16 cellular contexts compared by ENCODE assay signal in genomic region chr5:128405159-128405558, GRCh38.
DNase-seq lines count a peak whose midpoint lies in the region; FAIRE-seq and TF ChIP-seq lines count a peak whose summit lies in the region.
"Had no signal": no experiment of that assay in that cellular context is flagged by ENCODE, and none has a peak within 500 bp of the region (broad histone marks: within the 10 kb centered on the region; RNA-seq: fewer than 3 reads in every experiment).

No MANE protein-coding gene starts in this region.

- H3K4me1 Mint-ChIP-seq in MCF 10A (ENCODE audit: insufficient read depth, unreplicated experiment) (peaks cover 9% of the 10 kb centered on the region), progenitor cell of endocrine pancreas (ENCODE audit: low read depth) (peaks cover 1% of the 10 kb centered on the region), endothelial cell (ENCODE audit: unreplicated experiment) (peaks cover 5% of the 10 kb centered on the region)
- H3K4me1 Mint-ChIP-seq: CD8-positive, alpha-beta memory T cell had no signal

- TF ChIP-seq CTCF in mammary epithelial cell (conservative IDR thresholded peaks at IDR 0.05 in 1 of 2, IDR thresholded peaks at IDR 0.05 in 1 of 2; ENCODE audit: extremely low read depth in 1 of 2, insufficient read depth in 1 of 2, low read depth in 1 of 2, low read length in 2 of 2) (no peak), MCF 10A (IDR thresholded peaks at IDR 0.05; ENCODE audit: unreplicated experiment) (no peak), H1 (IDR thresholded peaks at IDR 0.05; ENCODE audit: control extremely low read depth in 1 of 3, insufficient read depth in 1 of 3, low read depth in 1 of 3, low read length in 3 of 3) (no peak), progenitor cell of endocrine pancreas (IDR thresholded peaks at IDR 0.05; ENCODE audit: unreplicated experiment) (no peak), endothelial cell (IDR thresholded peaks at IDR 0.05; ENCODE audit: unreplicated experiment) (no peak)

- H2BK5ac ChIP-seq in H1 (ENCODE audit: low read depth, low read length): no peak overlapping the region
- no peak overlapping the region for H2BK5ac ChIP-seq in mesendoderm (ENCODE audit: low read length)

- no peak for TF ChIP-seq RAD21 in H1 (IDR thresholded peaks at IDR 0.05 in 1 of 2, conservative IDR thresholded peaks at IDR 0.05 in 1 of 2; ENCODE audit: low read depth in 2 of 2, low read length in 2 of 2)

- no peaks in the 10 kb centered on the region for H4K20me1 ChIP-seq in mammary epithelial cell (ENCODE audit: insufficient read depth, low read length)
- H4K20me1 ChIP-seq in H1 (replicated peaks in 1 of 2; ENCODE audit: control insufficient read depth in 1 of 2, insufficient read depth in 2 of 2, low read length in 2 of 2): no peaks in the 10 kb centered on the region
- H4K20me1 ChIP-seq: BLaER1 had no signal

- no peak overlapping the region for H3K14ac ChIP-seq in H1 (ENCODE audit: insufficient read length)

- no peak overlapping the region for H3K27ac ChIP-seq in mammary epithelial cell (ENCODE audit: insufficient read depth, low read depth, low read length)
- H3K27ac ChIP-seq in H1 (ENCODE audit: low read depth, low read length): no peak overlapping the region
- no peak overlapping the region for H3K27ac ChIP-seq in mesendoderm (ENCODE audit: low read depth, low read length)
- H3K27ac ChIP-seq: 22Rv1, BLaER1, GM23248 had no signal

- H3K56ac ChIP-seq in H1 (replicated peaks; ENCODE audit: insufficient read length, low read depth, low read length) (no peak overlapping the region), mesendoderm (ENCODE audit: low read length) (no peak overlapping the region)

- DNase-seq in mammary epithelial cell (peak; percentile 16), MCF 10A (ENCODE audit: unreplicated experiment) (no peak), H1 (ENCODE audit: low read depth in 1 of 2, low spot score in 2 of 2) (no peak), mesendoderm (no peak), progenitor cell of endocrine pancreas (ENCODE audit: low spot score, unreplicated experiment) (no peak), SW480 (ENCODE audit: low spot score) (no peak), DMS53 (lab: John Stamatoyannopoulos, UW) (no peak), endothelial cell (ENCODE audit: low spot score) (no peak)
- DNase-seq: Caco-2; CD8-positive, alpha-beta memory T cell; GM23248; H9 had no signal

- H3K9me3 Mint-ChIP-seq in MCF 10A (ENCODE audit: unreplicated experiment): peaks cover 7% of the 10 kb centered on the region
- peaks cover 3% of the 10 kb centered on the region for H3K9me3 Mint-ChIP-seq in progenitor cell of endocrine pancreas (ENCODE audit: low read depth)
- H3K9me3 Mint-ChIP-seq in endothelial cell (ENCODE audit: unreplicated experiment): no peaks in the 10 kb centered on the region
- H3K9me3 Mint-ChIP-seq: H9 had no signal

- H3K18ac ChIP-seq in H1 (ENCODE audit: extremely low read depth, low read length) (peak overlapping the region; percentile 27; the same call in 1 of the 2 replicates), mesendoderm (ENCODE audit: low read length) (peak overlapping the region; percentile 51)

- no peak overlapping the region for H3K4ac ChIP-seq in H1 (replicated peaks; ENCODE audit: insufficient read length, low read depth, low read length)
- no peak overlapping the region for H3K4ac ChIP-seq in mesendoderm (ENCODE audit: low read depth, low read length)

- 100% methylated on average over 1 of the region's 2 CpGs for WGBS in mammary epithelial cell (ENCODE audit: low coverage, missing lambda C conversion rate)
- 92% methylated on average over 2 of the region's 2 CpGs; no CpG with 5 or more reads in 1 of the 2 experiments for WGBS in H1 (ENCODE audit: extremely low coverage in 1 of 2, insufficient coverage in 1 of 2, insufficient read length in 1 of 2, insufficient replicate concordance in 2 of 2, low coverage in 1 of 2, low lambda C conversion rate in 2 of 2, missing lambda C conversion rate in 1 of 2), 2 experiments
- WGBS in mesendoderm (ENCODE audit: extremely low coverage, insufficient coverage, low lambda C conversion rate): no CpG with 5 or more reads among the region's 2 CpGs

- H3K4me1 ChIP-seq in mammary epithelial cell (ENCODE audit: insufficient read depth, low read length) (peaks cover 10% of the 10 kb centered on the region), H1 (replicated peaks in 1 of 4; ENCODE audit: control insufficient read depth in 3 of 4, insufficient read depth in 4 of 4, low read length in 3 of 4) (0 out of 7 replicates have a peak, but pooled peaks cover 0 to 3% (median 1%) of the 10 kb centered on the region in 4 experiments), mesendoderm (ENCODE audit: control insufficient read depth, low read depth, low read length) (no peaks in the 10 kb centered on the region)
- H3K4me1 ChIP-seq: BLaER1, Caco-2 had no signal

- H3K4me3 ChIP-seq in mammary epithelial cell (replicated peaks in 1 of 3; ENCODE audit: insufficient read depth in 1 of 3, low read depth in 2 of 3, low read length in 3 of 3): no peak overlapping the region
- no peak overlapping the region for H3K4me3 ChIP-seq in H1 (ENCODE audit: extremely low read depth in 1 of 4, insufficient read depth in 2 of 4, low read depth in 3 of 4, low read length in 4 of 4)
- no peak overlapping the region for H3K4me3 ChIP-seq in mesendoderm (ENCODE audit: low read length)
- H3K4me3 ChIP-seq: BLaER1, GM23248 had no signal

- no peak for FAIRE-seq in H1 (lab: Jason Lieb, UNC)
- FAIRE-seq: HepG2, HTR-8/SVneo had no signal

- no peak overlapping the region for H4K8ac ChIP-seq in H1 (ENCODE audit: extremely low read depth, insufficient read depth, low read length)
- no peak overlapping the region for H4K8ac ChIP-seq in mesendoderm (ENCODE audit: low read depth, low read length)

- H3K23ac ChIP-seq in H1 (ENCODE audit: insufficient read length): no peak overlapping the region
- H3K23ac ChIP-seq in mesendoderm (ENCODE audit: low read length): no peak overlapping the region

- no peak for TF ChIP-seq POLR2A in H1 (IDR thresholded peaks at IDR 0.05; ENCODE audit: control extremely low read depth in 1 of 2, low read depth in 2 of 2, low read length in 2 of 2)

- H3K9me3 ChIP-seq in mammary epithelial cell (replicated peaks; ENCODE audit: insufficient read depth, low read length) (no peaks in the 10 kb centered on the region), H1 (ENCODE audit: insufficient read depth in 2 of 2, low read depth in 1 of 2, low read length in 1 of 2) (no peaks in the 10 kb centered on the region)
- H3K9me3 ChIP-seq: BLaER1, Caco-2 had no signal

- H2AK5ac ChIP-seq in H1 (ENCODE audit: low read depth, low read length): no peak overlapping the region
- no peak overlapping the region for H2AK5ac ChIP-seq in mesendoderm (ENCODE audit: low read length)

- no peaks in the 10 kb centered on the region for H3K79me1 ChIP-seq in H1 (ENCODE audit: low read depth, low read length)
- no peaks in the 10 kb centered on the region for H3K79me1 ChIP-seq in mesendoderm (ENCODE audit: low read length)

- H3K36me3 Mint-ChIP-seq in MCF 10A (ENCODE audit: insufficient read depth, unreplicated experiment) (peaks cover 7% of the 10 kb centered on the region), progenitor cell of endocrine pancreas (ENCODE audit: insufficient read depth) (peaks cover 1% of the 10 kb centered on the region), endothelial cell (ENCODE audit: low read depth, unreplicated experiment) (peaks cover 11% of the 10 kb centered on the region)
- H3K36me3 Mint-ChIP-seq: CD8-positive, alpha-beta memory T cell had no signal

- H2BK120ac ChIP-seq in H1 (replicated peaks; ENCODE audit: low read depth, low read length): no peak overlapping the region
- no peak overlapping the region for H2BK120ac ChIP-seq in mesendoderm (ENCODE audit: low read depth, low read length)

- H2BK20ac ChIP-seq in H1 (ENCODE audit: low read length): no peak overlapping the region

- POLR2A ChIA-PET in MCF 10A (lab: Yijun Ruan, JAX) (interaction anchor here (0.6 kb wide), 1 partner anchor 72 kb away, joined by 3 read pairs; no protein-coding TSS in a partner anchor), H1 (lab: Charles Lee; ENCODE audit: partially characterized antibody) (no interaction called here)

- no peak overlapping the region for H4K5ac ChIP-seq in H1 (ENCODE audit: insufficient read length, low read depth, low read length)
- no peak overlapping the region for H4K5ac ChIP-seq in mesendoderm (ENCODE audit: low read length)

- in situ Hi-C loops in mammary epithelial cell (cut with MboI; ENCODE audit: low sequenced_read_pairs in 2 of 2): no loop called here

- no peak for TF ChIP-seq EP300 in H1 (IDR thresholded peaks at IDR 0.05; ENCODE audit: borderline replicate concordance in 1 of 2, low read depth in 2 of 2, low read length in 2 of 2)

- H3K79me2 ChIP-seq in mammary epithelial cell (ENCODE audit: insufficient read depth, low read length): no peaks in the 10 kb centered on the region
- H3K79me2 ChIP-seq in H1 (ENCODE audit: control insufficient read depth in 1 of 2, insufficient read depth in 2 of 2, low read length in 2 of 2): no peaks in the 10 kb centered on the region
- H3K79me2 ChIP-seq in mesendoderm (ENCODE audit: control insufficient read depth, insufficient read depth, low read length): no peaks in the 10 kb centered on the region

- H3K36me3 ChIP-seq in mammary epithelial cell (ENCODE audit: insufficient read depth, low read length) (peaks cover 6% of the 10 kb centered on the region), H1 (ENCODE audit: control insufficient read depth in 2 of 4, insufficient read depth in 4 of 4, low read length in 3 of 4) (no peaks in the 10 kb centered on the region; a peak in 1 of 8 replicates), mesendoderm (ENCODE audit: control insufficient read depth, insufficient read depth, low read length) (no peaks in the 10 kb centered on the region)
- H3K36me3 ChIP-seq: BLaER1 had no signal

- no peak overlapping the region for H2BK15ac ChIP-seq in H1 (ENCODE audit: low read length)
- no peak overlapping the region for H2BK15ac ChIP-seq in mesendoderm (replicated peaks; ENCODE audit: low read depth)

- H3K23me2 ChIP-seq in H1 (ENCODE audit: low read depth, low read length): no peaks in the 10 kb centered on the region

- H3K9ac ChIP-seq in mammary epithelial cell (ENCODE audit: insufficient read depth, low read length): no peak overlapping the region
- H3K9ac ChIP-seq in H1 (replicated peaks in 1 of 4; ENCODE audit: extremely low read depth in 1 of 4, low read depth in 3 of 4, low read length in 3 of 4): no peak overlapping the region
- H3K9ac ChIP-seq in mesendoderm (ENCODE audit: low read length): no peak overlapping the region
- H3K9ac ChIP-seq: BLaER1, GM23248 had no signal

- no peak overlapping the region for H2BK12ac ChIP-seq in H1 (ENCODE audit: low read depth, low read length)

- no TSS peak for BruUV-seq in mammary epithelial cell (replicated peaks; lab: Mats Ljungman, UMichigan)
- no TSS peak for BruUV-seq in MCF 10A (replicated peaks; lab: Mats Ljungman, UMichigan)

- H3K4me2 ChIP-seq in mammary epithelial cell (ENCODE audit: insufficient read depth, low read depth, low read length): no peak overlapping the region
- H3K4me2 ChIP-seq in H1 (ENCODE audit: insufficient read depth in 1 of 2, low read depth in 2 of 2, low read length in 2 of 2): no peak overlapping the region
- H3K4me2 ChIP-seq in mesendoderm (ENCODE audit: low read length): no peak overlapping the region
- H3K4me2 ChIP-seq: BLaER1 had no signal

- H3K4me3 Mint-ChIP-seq in MCF 10A (ENCODE audit: unreplicated experiment): no peak overlapping the region
- H3K4me3 Mint-ChIP-seq in progenitor cell of endocrine pancreas (ENCODE audit: low read depth): no peak overlapping the region
- H3K4me3 Mint-ChIP-seq in endothelial cell (ENCODE audit: unreplicated experiment): no peak overlapping the region
- H3K4me3 Mint-ChIP-seq: H9 had no signal

- intact Hi-C loops in mammary epithelial cell (cut with micrococcal nuclease): no loop called here
- intact Hi-C loops in MCF 10A (cut with micrococcal nuclease): no loop called here

- no peak overlapping the region for H2AFZ ChIP-seq in mammary epithelial cell (ENCODE audit: low read depth, low read length)
- no peak overlapping the region for H2AFZ ChIP-seq in H1 (ENCODE audit: low read length)
- H2AFZ ChIP-seq: GM23248 had no signal

- H3K27me3 ChIP-seq in mammary epithelial cell (ENCODE audit: insufficient read depth, low read length) (no peaks in the 10 kb centered on the region), H1 (replicated peaks in 1 of 4; ENCODE audit: control insufficient read depth in 3 of 4, extremely low read depth in 1 of 4, insufficient read depth in 3 of 4, low read length in 3 of 4) (no peaks in the 10 kb centered on the region), mesendoderm (ENCODE audit: insufficient read depth, low read length, poor library complexity) (no peaks in the 10 kb centered on the region)
- H3K27me3 ChIP-seq: BLaER1 had no signal

- H3K27me3 Mint-ChIP-seq in MCF 10A (ENCODE audit: insufficient read depth, unreplicated experiment): no peaks in the 10 kb centered on the region
- no peaks in the 10 kb centered on the region for H3K27me3 Mint-ChIP-seq in progenitor cell of endocrine pancreas
- H3K27me3 Mint-ChIP-seq in endothelial cell (ENCODE audit: unreplicated experiment): no peaks in the 10 kb centered on the region
- H3K27me3 Mint-ChIP-seq: CD8-positive, alpha-beta memory T cell had no signal

- CTCF ChIA-PET in mammary epithelial cell (lab: Charles Lee; ENCODE audit: low non-redundant PET): no interaction called here
- CTCF ChIA-PET in MCF 10A (lab: Yijun Ruan, JAX): interaction anchor here (1.6 kb wide), 1 partner anchor 21 kb away, joined by 6 read pairs; no protein-coding TSS in a partner anchor
- CTCF ChIA-PET in H1 (lab: Charles Lee; ENCODE audit: partially characterized antibody): no interaction called here

- H4K91ac ChIP-seq in H1 (replicated peaks; ENCODE audit: insufficient read length, low read length): no peak overlapping the region

- dilution Hi-C loops in mammary epithelial cell (cut with HindIII; ENCODE audit: low sequenced_read_pairs): no loop called here

- H3K27ac Mint-ChIP-seq in MCF 10A (ENCODE audit: low read depth, unreplicated experiment): no peak overlapping the region
- peak overlapping the region; percentile 56 for H3K27ac Mint-ChIP-seq in progenitor cell of endocrine pancreas
- no peak overlapping the region for H3K27ac Mint-ChIP-seq in endothelial cell (ENCODE audit: unreplicated experiment)
- H3K27ac Mint-ChIP-seq: CD8-positive, alpha-beta memory T cell had no signal
